Comparison of ENCODE assay signal across 8 cellular contexts in the genomic region with DNA sequence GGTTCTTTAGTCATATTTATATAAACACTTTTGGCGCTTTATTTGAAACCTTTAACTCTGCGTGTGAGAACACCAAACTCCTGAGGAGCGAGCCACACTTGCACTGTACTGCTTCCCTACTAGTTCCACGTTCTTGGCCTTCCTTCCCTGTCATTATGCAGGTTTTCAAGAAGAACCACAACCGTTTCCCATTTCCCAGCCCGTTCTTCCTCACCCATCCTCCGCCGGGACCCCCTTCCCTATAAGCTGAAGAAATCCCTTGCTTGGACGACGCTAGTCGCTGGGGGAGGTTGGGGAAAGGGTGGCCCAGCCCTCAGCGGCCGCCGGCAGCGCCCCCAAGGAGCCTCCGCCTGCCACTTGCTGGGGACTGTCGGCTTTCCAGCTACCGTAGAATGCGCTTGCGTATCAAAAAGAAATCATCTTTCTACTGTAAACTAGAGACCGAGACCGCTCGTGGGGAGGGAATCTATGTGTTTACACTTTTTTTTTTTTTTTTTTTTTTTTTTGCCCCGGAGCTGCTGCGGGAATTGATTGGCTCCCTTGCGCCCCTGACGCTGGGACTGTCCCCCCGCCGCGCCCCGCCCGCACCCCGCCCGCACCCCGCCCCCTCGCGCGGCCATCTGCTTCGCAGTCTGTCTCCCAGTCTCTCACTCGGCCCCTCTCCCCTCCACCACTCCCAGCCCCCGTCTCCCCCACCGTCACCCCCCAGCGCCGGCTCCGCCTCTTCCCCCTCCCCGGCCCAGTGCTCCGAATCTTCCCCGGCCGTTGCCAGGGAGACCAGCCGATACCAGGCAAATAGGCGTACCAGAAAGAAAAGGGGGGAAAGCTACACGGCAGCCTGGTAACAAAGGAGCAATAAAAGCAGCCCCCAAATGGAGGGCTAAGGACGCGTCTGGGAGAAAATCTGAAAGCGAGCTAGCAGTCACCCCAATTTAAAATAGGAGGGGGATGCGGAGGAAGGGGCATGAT. TPM values are rescaled to one million over a fixed set of nuclear protein-coding genes. Genes with fewer than 3 reads are reported as not detected.
DNase-seq lines count a peak whose midpoint lies in the region; ATAC-seq and TF ChIP-seq lines count a peak whose summit lies in the region.

No MANE protein-coding gene starts in this region.

- H3K9me3 ChIP-seq in adipocyte (ENCODE audit: control insufficient read depth, low read length): no peaks in the 10 kb centered on the region
- no peaks in the 10 kb centered on the region for H3K9me3 ChIP-seq in cardiac muscle cell (ENCODE audit: low read depth)
- H3K9me3 ChIP-seq in neutrophil: no peaks in the 10 kb centered on the region

- H3K4me3 ChIP-seq in adipocyte (ENCODE audit: low read length) (peak overlapping the region; percentile 98), cardiac muscle cell (peak overlapping the region; percentile 98), neutrophil (ENCODE audit: low read depth in 1 of 2, low read length in 1 of 2) (peak overlapping the region; percentile 98)

- peak overlapping the region; percentile 99 for H3K9ac ChIP-seq in adipocyte (ENCODE audit: low read length)

- TF ChIP-seq CTCF in cardiac muscle cell (IDR thresholded peaks at IDR 0.05; ENCODE audit: low read depth, low read length): peak; percentile 19
- TF ChIP-seq CTCF in neutrophil (IDR thresholded peaks at IDR 0.05): no peak

- DNase-seq in DMS153 treated with DMSO at 0.1 percent for 48 hours (lab: John Stamatoyannopoulos, UW; ENCODE audit: unreplicated experiment) (peak; percentile 93), HCEC 1CT (peak; percentile 70), NCI-H345 treated with DMSO at 0.1 percent for 48 hours (lab: John Stamatoyannopoulos, UW; ENCODE audit: unreplicated experiment) (peak; percentile 79), adipocyte (ENCODE audit: low read depth) (peak; percentile 92), cardiac muscle cell (ENCODE audit: low read depth in 1 of 2, low spot score in 1 of 2) (peak; percentile 85 to 92)

- H3K4me1 ChIP-seq in adipocyte (ENCODE audit: control insufficient read depth, insufficient read depth, low read length) (peaks cover 11% of the 10 kb centered on the region), cardiac muscle cell (ENCODE audit: low read depth) (no peaks in the 10 kb centered on the region), neutrophil (ENCODE audit: control insufficient read depth in 1 of 2, insufficient read depth in 1 of 2, low read depth in 1 of 2, low read length in 1 of 2) (peaks cover 28 to 30% of the 10 kb centered on the region in 2 experiments)

- no peak for ATAC-seq in GM21360 (IDR thresholded peaks at IDR 0.05; ENCODE audit: unreplicated experiment)
- ATAC-seq in HG03025 (IDR thresholded peaks at IDR 0.05; ENCODE audit: low FRiP score, unreplicated experiment): no peak

- H3K27me3 ChIP-seq in adipocyte (replicated peaks; ENCODE audit: control insufficient read depth, insufficient read depth, low read length) (no peaks in the 10 kb centered on the region), cardiac muscle cell (peaks cover 36% of the 10 kb centered on the region), neutrophil (no peaks in the 10 kb centered on the region)

- H3K27ac ChIP-seq in cardiac muscle cell (peak overlapping the region; percentile 63), neutrophil (peak overlapping the region; percentile 95)

- H3K36me3 ChIP-seq in adipocyte (ENCODE audit: control insufficient read depth, insufficient read depth, low read length, severe bottlenecking) (no peaks in the 10 kb centered on the region), cardiac muscle cell (no peaks in the 10 kb centered on the region), neutrophil (no peaks in the 10 kb centered on the region)

RNA-seq across cellular contexts. Expression of a gene that starts 2.3 kb away (rescaled TPM):
- total RNA-seq in cardiac muscle cell: 224 and 275 TPM in 2 replicates
- 193 and 195 TPM in 2 replicates for polyA plus RNA-seq in cardiac muscle cell
